In genomic region chr3:122563717-122564025, GRCh38 we compare ENCODE assay signal across 9 cellular contexts. TPM values are rescaled to one million over a fixed set of nuclear protein-coding genes. Genes with fewer than 3 reads are reported as not detected.
A peak's percentile ranks its signal among the peaks of the same experiment; 100 is the strongest.
DNase-seq lines count a peak whose midpoint lies in the region; ATAC-seq and TF ChIP-seq lines count a peak whose summit lies in the region.
"Had no signal": no experiment of that assay in that cellular context is flagged by ENCODE, and none has a peak within 500 bp of the region (broad histone marks: within the 10 kb centered on the region; RNA-seq: fewer than 3 reads in every experiment).

No MANE protein-coding gene starts in this region.

- H3K36me3 ChIP-seq in trophoblast cell (ENCODE audit: control insufficient read depth in 1 of 2, insufficient read depth in 2 of 2, low read length in 2 of 2), result no peaks in the 10 kb centered on the region

- no peaks in the 10 kb centered on the region for H3K9me3 ChIP-seq in trophoblast cell (ENCODE audit: insufficient read depth, low read depth, low read length)

- H4K12ac ChIP-seq in trophoblast cell (ENCODE audit: low read depth, low read length), result no peak overlapping the region

- H2BK120ac ChIP-seq in trophoblast cell (ENCODE audit: insufficient read depth, low read length, poor library complexity), result peak overlapping the region; percentile 6

- no peaks in the 10 kb centered on the region for H3K27me3 Mint-ChIP-seq in activated CD8-positive, alpha-beta T cell treated with anti-CD3 and anti-CD28 coated beads for 36 hours

- H2AFZ ChIP-seq in trophoblast cell (ENCODE audit: insufficient read depth, low read length, poor library complexity), result peak overlapping the region; percentile 45

- no peak overlapping the region for H3K9ac ChIP-seq in trophoblast cell (ENCODE audit: low read length)

- peaks cover 5% of the 10 kb centered on the region for H3K79me2 ChIP-seq in trophoblast cell (ENCODE audit: control insufficient read depth, insufficient read depth, low read length, poor library complexity)

- H2AK5ac ChIP-seq in trophoblast cell (ENCODE audit: low read length), result no peak overlapping the region

- H2BK5ac ChIP-seq in trophoblast cell (ENCODE audit: low read depth, low read length, poor library complexity), result no peak overlapping the region

- H3K27ac ChIP-seq in trophoblast cell (ENCODE audit: low read depth, low read length), result no peak overlapping the region

- H3K9me3 Mint-ChIP-seq in activated CD8-positive, alpha-beta T cell treated with anti-CD3 and anti-CD28 coated beads for 36 hours, result no peaks in the 10 kb centered on the region

- H3K4me3 Mint-ChIP-seq in activated CD8-positive, alpha-beta T cell treated with anti-CD3 and anti-CD28 coated beads for 36 hours, result peak overlapping the region; percentile 76

- intact Hi-C loops in activated CD8-positive, alpha-beta T cell treated with anti-CD3 and anti-CD28 coated beads for 36 hours (cut with micrococcal nuclease), result no loop called here

- H3K4me3 ChIP-seq in foreskin fibroblast (ENCODE audit: low read depth in 1 of 2, low read length in 2 of 2), result peak overlapping the region; percentile 80 to 81
- H3K4me3 ChIP-seq in trophoblast cell (ENCODE audit: low read depth, low read length), result no peak overlapping the region

- H3K4me1 ChIP-seq in trophoblast cell (ENCODE audit: control insufficient read depth in 1 of 2, insufficient read depth in 2 of 2, low read length in 2 of 2), result peaks cover 0 to 3% of the 10 kb centered on the region in 2 experiments

- H3K18ac ChIP-seq in trophoblast cell (ENCODE audit: low read length), result no peak overlapping the region

- H3K4me2 ChIP-seq in trophoblast cell (ENCODE audit: low read length), result no peak overlapping the region

- H3K4me1 Mint-ChIP-seq in activated CD8-positive, alpha-beta T cell treated with anti-CD3 and anti-CD28 coated beads for 36 hours (ENCODE audit: low read depth), result peaks cover 52% of the 10 kb centered on the region

- peak overlapping the region; percentile 82 for H2BK12ac ChIP-seq in trophoblast cell (ENCODE audit: low read length)

- H3K4ac ChIP-seq in trophoblast cell (ENCODE audit: low read depth, low read length), result no peak overlapping the region

- H3K23ac ChIP-seq in trophoblast cell (ENCODE audit: low read length), result no peak overlapping the region

- H4K8ac ChIP-seq in trophoblast cell (ENCODE audit: low read depth, low read length), result peak overlapping the region; percentile 61

- DNase-seq in EH (ENCODE audit: low read depth), result peak; percentile 37
- DNase-seq in activated CD8-positive, alpha-beta T cell treated with anti-CD3 and anti-CD28 coated beads for 36 hours, result no peak
- peak in 1 of 2 donors; percentile 32 for DNase-seq in foreskin fibroblast
- DNase-seq in trophoblast cell, result peak in 1 of 2 donors; percentile 24
- no peak for DNase-seq in iPS-NIHi7 (ENCODE audit: extremely low spot score)
- no peak for DNase-seq in SIG-M5 treated with dmso at 0.1 percent for 504 hours (lab: John Stamatoyannopoulos, UW; ENCODE audit: unreplicated experiment)

- H3K79me1 ChIP-seq in trophoblast cell (ENCODE audit: low read length), result peaks cover 8% of the 10 kb centered on the region

- peaks cover 40% of the 10 kb centered on the region for H3K36me3 Mint-ChIP-seq in activated CD8-positive, alpha-beta T cell treated with anti-CD3 and anti-CD28 coated beads for 36 hours (ENCODE audit: low read depth)

- no peaks in the 10 kb centered on the region for H3K27me3 ChIP-seq in trophoblast cell (ENCODE audit: insufficient read depth, low read length)

- no peak for TF ChIP-seq CTCF in activated CD8-positive, alpha-beta T cell treated with anti-CD3 and anti-CD28 coated beads for 36 hours (IDR thresholded peaks at IDR 0.05)
- no peak for TF ChIP-seq CTCF in foreskin fibroblast (IDR thresholded peaks at IDR 0.05; ENCODE audit: low read depth, low read length)

- CTCF ChIA-PET in activated CD8-positive, alpha-beta T cell treated with anti-CD3 and anti-CD28 coated beads for 36 hours (lab: Charles Lee), result interaction anchor here (11.8 kb wide), 1 partner anchor 116 kb away, joined by 244 read pairs; the partner anchor contains the start of gene PARP14

- POLR2A ChIA-PET in activated CD8-positive, alpha-beta T cell treated with anti-CD3 and anti-CD28 coated beads for 36 hours (lab: Charles Lee), result interaction anchor here (1.2 to 3.6 kb wide), 7 partner anchors 7 to 118 kb away, joined by 3 to 33 read pairs (median 6); partner anchors contain the start of gene PARP14

- WGBS in trophoblast cell (ENCODE audit: extremely low coverage, insufficient coverage, insufficient read length), result no CpG with 5 or more reads among the region's 5 CpGs

- no peak overlapping the region for H4K91ac ChIP-seq in trophoblast cell (ENCODE audit: low read depth, low read length)

- no peak overlapping the region for H3K14ac ChIP-seq in trophoblast cell (ENCODE audit: low read length)

- H3K27ac Mint-ChIP-seq in activated CD8-positive, alpha-beta T cell treated with anti-CD3 and anti-CD28 coated beads for 36 hours, result peak overlapping the region; percentile 90

- ATAC-seq in HG03045 (IDR thresholded peaks at IDR 0.05; ENCODE audit: unreplicated experiment) (peak; percentile 24), GM21515 (IDR thresholded peaks at IDR 0.05; ENCODE audit: unreplicated experiment) (no peak)
- no peak for ATAC-seq in activated CD8-positive, alpha-beta T cell treated with anti-CD3 and anti-CD28 coated beads for 36 hours

RNA-seq across cellular contexts. Expression of gene PARP9, which starts 0.4 kb away (rescaled TPM):
- 10 to 100 TPM; 17.8 to 18.5 TPM for total RNA-seq in activated CD8-positive, alpha-beta T cell treated with anti-CD3 and anti-CD28 coated beads for 36 hours
- 1.2 TPM in 2 replicates for polyA plus RNA-seq in trophoblast cell (2013)

RNA-seq across cellular contexts. Expression of gene DTX3L, which starts 0.5 kb away (rescaled TPM):
- 10 to 100 TPM; 22.1 to 25.9 TPM for total RNA-seq in activated CD8-positive, alpha-beta T cell treated with anti-CD3 and anti-CD28 coated beads for 36 hours
- polyA plus RNA-seq in trophoblast cell (2013), result 2.6 and 2.8 TPM in 2 replicates

RNA-seq across cellular contexts. Expression of gene PARP15, which starts 13.8 kb away (rescaled TPM):
- total RNA-seq in activated CD8-positive, alpha-beta T cell treated with anti-CD3 and anti-CD28 coated beads for 36 hours, result 10 to 100 TPM; 13.3 to 14.0 TPM
- polyA plus RNA-seq in trophoblast cell (2013), result 0.01 TPM in 1 of 2 replicates, not detected in the other
- total RNA-seq: SK-MEL-5 had no signal

RNA-seq across cellular contexts. Expression of gene KPNA1, which starts 48.9 kb away (rescaled TPM):
- total RNA-seq in activated CD8-positive, alpha-beta T cell treated with anti-CD3 and anti-CD28 coated beads for 36 hours, result 10 to 100 TPM; 46.6 to 47.4 TPM
- 53.7 and 54.8 TPM in 2 replicates for polyA plus RNA-seq in trophoblast cell (2013)
